Comparison of ENCODE assay signal across 8 cellular contexts in the genomic region with DNA sequence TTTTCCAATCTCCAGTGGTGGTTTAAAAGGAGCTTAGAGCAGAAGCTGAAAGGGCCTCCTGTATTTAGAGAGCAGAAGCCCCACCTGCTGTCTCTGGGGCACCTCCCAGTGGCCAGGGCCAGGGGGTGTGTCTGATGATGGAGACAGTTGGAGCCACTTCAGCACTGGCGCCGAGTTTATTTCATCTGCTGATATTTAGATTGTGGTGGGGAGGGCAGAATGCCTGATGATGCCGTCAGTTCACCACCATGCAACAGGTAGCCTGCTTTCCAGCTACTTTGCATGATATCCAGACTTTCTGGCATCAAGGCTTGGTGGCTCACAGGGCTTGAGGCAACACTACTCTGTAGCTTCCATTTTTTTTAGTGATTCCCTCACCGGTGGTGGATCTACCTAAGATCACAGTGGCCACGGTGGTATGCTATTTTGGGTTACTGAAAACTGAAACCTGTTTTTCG.
DNase-seq lines count a peak whose midpoint lies in the region; ATAC-seq and TF ChIP-seq lines count a peak whose summit lies in the region.

No MANE protein-coding gene starts in this region.

- no peaks in the 10 kb centered on the region for H3K36me3 Mint-ChIP-seq in glutamatergic neuron (ENCODE audit: unreplicated experiment)

- H3K4me3 Mint-ChIP-seq in glutamatergic neuron (ENCODE audit: unreplicated experiment): no peak overlapping the region

- H3K4me1 ChIP-seq in sigmoid colon: no peaks in the 10 kb centered on the region

- H3K4me3 ChIP-seq in GM12865 (ENCODE audit: low read depth, low read length): no peak overlapping the region
- no peak overlapping the region for H3K4me3 ChIP-seq in sigmoid colon

- TF ChIP-seq EP300 in sigmoid colon (IDR thresholded peaks at IDR 0.05): no peak

- no peak for ATAC-seq in HG02763 (IDR thresholded peaks at IDR 0.05; ENCODE audit: unreplicated experiment)

- peaks cover 17% of the 10 kb centered on the region for H3K4me1 Mint-ChIP-seq in glutamatergic neuron (ENCODE audit: low read depth, unreplicated experiment)

- intact Hi-C loops in posterior cingulate gyrus (cut with DNase I): no loop called here
- intact Hi-C loops in sigmoid colon (cut with DNase I): no loop called here

- no peaks in the 10 kb centered on the region for H3K9me3 Mint-ChIP-seq in glutamatergic neuron (ENCODE audit: unreplicated experiment)

- H3K27me3 ChIP-seq in sigmoid colon: no peaks in the 10 kb centered on the region

- H3K27ac ChIP-seq in sigmoid colon: peak overlapping the region in 1 of 4 donors; percentile 14

- peak overlapping the region; percentile 23 for H3K27ac Mint-ChIP-seq in glutamatergic neuron (ENCODE audit: unreplicated experiment)

- H3K9me3 ChIP-seq in sigmoid colon: no peaks in the 10 kb centered on the region

- DNase-seq in GM12865 (ENCODE audit: low read depth): peak; percentile 43
- DNase-seq in NCI-H2029 (lab: John Stamatoyannopoulos, UW): peak; percentile 75
- DNase-seq in activated CD4-positive, alpha-beta T cell treated with anti-CD3 and anti-CD28 coated beads, Interleukin-2, amount 50 U/mL, for 48 hours: peak; percentile 27 to 35
- DNase-seq in glutamatergic neuron: peak; percentile 30
- peak in 7 of 10 donors; percentile 30 to 89 (median 45) for DNase-seq in posterior cingulate gyrus
- no peak for DNase-seq in DMS79 treated with DMSO at 0.1 percent for 48 hours (lab: John Stamatoyannopoulos, UW)
- DNase-seq in sigmoid colon: no peak

- peaks cover 4% of the 10 kb centered on the region for H3K27me3 Mint-ChIP-seq in glutamatergic neuron (ENCODE audit: unreplicated experiment)

- no peaks in the 10 kb centered on the region for H3K36me3 ChIP-seq in sigmoid colon

- TF ChIP-seq POLR2A in sigmoid colon (IDR thresholded peaks at IDR 0.05): no peak

- WGBS in sigmoid colon, 2 donors: 52 to 55% methylated on average over 6 of the region's 6 CpGs

- TF ChIP-seq CTCF in GM12865 (IDR thresholded peaks at IDR 0.05; ENCODE audit: insufficient read depth, low read depth, low read length, missing control alignments) (peak; percentile 33), glutamatergic neuron (IDR thresholded peaks at IDR 0.05; ENCODE audit: partially characterized antibody, unreplicated experiment) (no peak), sigmoid colon (IDR thresholded peaks at IDR 0.05) (no peak)

Comparison
In these comparisons a context has a peak if more than half of its experiments do, and no peak if none do; other contexts are left out.
1. DNase-seq: peak in GM12865 (single experiment), NCI-H2029 (single experiment), activated CD4-positive, alpha-beta T cell treated with anti-CD3 and anti-CD28 coated beads, Interleukin-2, amount 50 U/mL, for 48 hours (2 of 2), glutamatergic neuron (single experiment) and posterior cingulate gyrus (7 of 10); none in DMS79 treated with DMSO at 0.1 percent for 48 hours (single experiment) and sigmoid colon (single experiment).